ENCODE assay signal across 8 cellular contexts in the genomic region with DNA sequence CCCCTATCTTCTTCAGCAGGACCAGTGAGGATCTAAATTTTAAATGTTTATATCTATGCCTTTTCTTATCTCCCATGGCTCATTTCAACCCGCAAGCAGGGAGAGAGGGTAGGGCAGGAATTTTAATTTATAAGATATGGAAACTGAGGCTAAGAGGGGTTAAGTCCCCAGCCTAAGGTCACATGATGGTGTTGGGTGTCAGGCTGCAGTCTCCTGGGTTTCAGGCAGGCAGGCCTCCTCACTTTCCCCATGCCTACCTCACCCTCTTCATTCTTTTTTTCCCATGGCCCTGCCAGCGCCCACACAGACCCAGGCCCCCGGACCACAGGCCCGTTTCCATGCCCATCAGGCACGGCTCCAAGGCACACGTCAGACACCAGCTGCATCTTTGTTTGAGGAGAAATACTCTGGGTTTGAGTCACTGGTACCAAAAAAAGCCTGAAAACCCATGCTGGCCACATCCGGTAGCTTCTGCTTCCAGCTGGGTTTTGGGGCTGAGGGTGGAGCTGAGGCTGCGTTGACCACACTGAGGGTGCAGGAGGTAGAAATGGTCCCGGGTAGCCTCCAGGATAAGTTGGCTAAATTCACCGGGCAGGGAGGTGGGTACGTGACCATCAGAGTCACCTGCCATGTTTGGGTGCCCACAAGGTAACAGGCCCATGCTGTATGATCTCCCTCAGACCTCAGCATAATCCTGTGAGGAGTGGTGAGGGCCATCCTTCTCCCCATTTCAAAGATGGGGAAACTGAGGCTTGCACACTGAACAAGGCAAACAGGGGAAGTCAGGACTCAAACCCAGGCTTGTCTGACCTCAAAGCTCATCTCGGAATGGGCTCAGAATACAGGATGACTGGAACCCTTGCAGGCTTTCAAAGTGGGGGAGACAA. TPM values are rescaled to one million over a fixed set of nuclear protein-coding genes. Genes with fewer than 3 reads are reported as not detected.
A peak's percentile ranks its signal among the peaks of the same experiment; 100 is the strongest.
DNase-seq lines count a peak whose midpoint lies in the region; ATAC-seq and TF ChIP-seq lines count a peak whose summit lies in the region.

No MANE protein-coding gene starts in this region.

- 0 out of 2 replicates have a peak overlapping the region, but pooled peaks have one; percentile 16 for H3K27ac ChIP-seq in PC-3 (ENCODE audit: low read length)
- H3K27ac ChIP-seq in mammary epithelial cell (ENCODE audit: insufficient read depth, low read depth, low read length): no peak overlapping the region
- H3K27ac ChIP-seq in neural progenitor cell: no peak overlapping the region

- no peaks in the 10 kb centered on the region for H3K9me3 ChIP-seq in PC-3 (ENCODE audit: low read length)
- H3K9me3 ChIP-seq in mammary epithelial cell (replicated peaks; ENCODE audit: insufficient read depth, low read length): no peaks in the 10 kb centered on the region
- H3K9me3 ChIP-seq in neural progenitor cell (ENCODE audit: low read depth): no peaks in the 10 kb centered on the region

- H3K27ac Mint-ChIP-seq in neural progenitor cell: no peak overlapping the region

- 76% methylated on average over 12 of the region's 12 CpGs for WGBS in mammary epithelial cell (ENCODE audit: low coverage, missing lambda C conversion rate)

- peaks cover 15% of the 10 kb centered on the region for H3K27me3 Mint-ChIP-seq in neural progenitor cell (ENCODE audit: insufficient read depth, low read depth)

- no peaks in the 10 kb centered on the region for H3K9me3 Mint-ChIP-seq in neural progenitor cell

- H2AFZ ChIP-seq in PC-3 (ENCODE audit: low read length) (no peak overlapping the region), mammary epithelial cell (ENCODE audit: low read depth, low read length) (no peak overlapping the region), neural progenitor cell (replicated peaks) (no peak overlapping the region)

- BruUV-seq in PC-3 (replicated peaks; lab: Mats Ljungman, UMichigan) (no TSS peak), mammary epithelial cell (replicated peaks; lab: Mats Ljungman, UMichigan) (no TSS peak)

- H3K79me2 ChIP-seq in PC-3 (ENCODE audit: low read length) (no peaks in the 10 kb centered on the region), mammary epithelial cell (ENCODE audit: insufficient read depth, low read length) (no peaks in the 10 kb centered on the region), neural progenitor cell (ENCODE audit: low read depth) (no peaks in the 10 kb centered on the region)

- CTCF ChIA-PET in PC-3 (lab: Charles Lee): no interaction called here
- CTCF ChIA-PET in mammary epithelial cell (lab: Charles Lee; ENCODE audit: low non-redundant PET): no interaction called here

- intact Hi-C loops in PC-3 (cut with micrococcal nuclease) (no loop called here), mammary epithelial cell (cut with micrococcal nuclease) (no loop called here)

- H3K36me3 ChIP-seq in PC-3 (ENCODE audit: low read depth, low read length): no peaks in the 10 kb centered on the region
- H3K36me3 ChIP-seq in mammary epithelial cell (ENCODE audit: insufficient read depth, low read length): no peaks in the 10 kb centered on the region
- H3K36me3 ChIP-seq in neural progenitor cell: no peaks in the 10 kb centered on the region

- no peak overlapping the region for H3K4me3 Mint-ChIP-seq in neural progenitor cell

- H4K20me1 ChIP-seq in PC-3 (ENCODE audit: low read length) (no peaks in the 10 kb centered on the region), mammary epithelial cell (ENCODE audit: insufficient read depth, low read length) (no peaks in the 10 kb centered on the region), neural progenitor cell (ENCODE audit: low read depth) (no peaks in the 10 kb centered on the region)

- DNase-seq in stimulated activated naive CD4-positive, alpha-beta T cell treated with Interleukin-2 at 50 U/mL for 16 hours (lab: John Stamatoyannopoulos, UW): peak; percentile 55
- DNase-seq in stimulated activated naive CD4-positive, alpha-beta T cell (lab: John Stamatoyannopoulos, UW): no peak
- DNase-seq in PC-3: peak; percentile 73
- peak; percentile 59 for DNase-seq in mammary epithelial cell
- DNase-seq in skeletal muscle cell (ENCODE audit: low read depth): peak; percentile 63
- no peak for DNase-seq in NCI-H2196 (lab: John Stamatoyannopoulos, UW; ENCODE audit: unreplicated experiment)
- no peak for DNase-seq in neural progenitor cell (ENCODE audit: low spot score)

- H3F3A ChIP-seq in PC-3 (ENCODE audit: low read length, unreplicated experiment) (no peaks in the 10 kb centered on the region), neural progenitor cell (ENCODE audit: low read depth) (peaks cover 16% of the 10 kb centered on the region)

- H3K4me1 Mint-ChIP-seq in neural progenitor cell: peaks cover 38% of the 10 kb centered on the region

- H3K36me3 Mint-ChIP-seq in neural progenitor cell: no peaks in the 10 kb centered on the region

- H3K9ac ChIP-seq in PC-3 (ENCODE audit: low read length) (no peak overlapping the region), mammary epithelial cell (ENCODE audit: insufficient read depth, low read length) (no peak overlapping the region), neural progenitor cell (no peak overlapping the region)

- no peak overlapping the region for H3K4me3 ChIP-seq in PC-3 (ENCODE audit: low read length)
- no peak overlapping the region for H3K4me3 ChIP-seq in mammary epithelial cell (replicated peaks in 1 of 3; ENCODE audit: insufficient read depth in 1 of 3, low read depth in 2 of 3, low read length in 3 of 3)
- H3K4me3 ChIP-seq in skeletal muscle cell (ENCODE audit: low read depth, low read length): no peak overlapping the region
- H3K4me3 ChIP-seq in neural progenitor cell: no peak overlapping the region

- peaks cover 14% of the 10 kb centered on the region for H3K4me1 ChIP-seq in PC-3 (ENCODE audit: insufficient read depth, low read length)
- no peaks in the 10 kb centered on the region for H3K4me1 ChIP-seq in mammary epithelial cell (ENCODE audit: insufficient read depth, low read length)
- H3K4me1 ChIP-seq in neural progenitor cell: peaks cover 31% of the 10 kb centered on the region

- H3K27me3 ChIP-seq in PC-3 (ENCODE audit: low read length) (no peaks in the 10 kb centered on the region), mammary epithelial cell (ENCODE audit: insufficient read depth, low read length) (no peaks in the 10 kb centered on the region), neural progenitor cell (peaks cover 28% of the 10 kb centered on the region)

- in situ Hi-C loops in mammary epithelial cell (cut with MboI; ENCODE audit: low sequenced_read_pairs in 2 of 2): no loop called here

- peak overlapping the region; percentile 34 for H3K4me2 ChIP-seq in PC-3 (ENCODE audit: low read length)
- no peak overlapping the region for H3K4me2 ChIP-seq in mammary epithelial cell (ENCODE audit: insufficient read depth, low read depth, low read length)
- no peak overlapping the region for H3K4me2 ChIP-seq in neural progenitor cell

- dilution Hi-C loops in mammary epithelial cell (cut with HindIII; ENCODE audit: low sequenced_read_pairs): no loop called here

- POLR2A ChIA-PET in PC-3 (lab: Charles Lee; ENCODE audit: unreplicated experiment): interaction anchor here (0.6 kb wide), 1 partner anchor 10 kb away, joined by 3 read pairs; no protein-coding TSS in a partner anchor

- H3K9me2 ChIP-seq in PC-3 (replicated peaks; ENCODE audit: low read length): no peaks in the 10 kb centered on the region

- TF ChIP-seq CTCF in PC-3 (conservative IDR thresholded peaks at IDR 0.05; ENCODE audit: low read depth, low read length): no peak
- no peak for TF ChIP-seq CTCF in mammary epithelial cell (conservative IDR thresholded peaks at IDR 0.05 in 1 of 2, IDR thresholded peaks at IDR 0.05 in 1 of 2; ENCODE audit: extremely low read depth in 1 of 2, insufficient read depth in 1 of 2, low read depth in 1 of 2, low read length in 2 of 2)
- no peak for TF ChIP-seq CTCF in neural progenitor cell (IDR thresholded peaks at IDR 0.05)

- ATAC-seq in HG02870 (IDR thresholded peaks at IDR 0.05; ENCODE audit: unreplicated experiment) (peak; percentile 86), PC-3 (peak; percentile 78)

RNA-seq across cellular contexts. Expression of a gene that starts 7.5 kb away (rescaled TPM):
- total RNA-seq in PC-3 (2014; rRNA removed) (not detected in 2 replicates), mammary epithelial cell (not detected), neural progenitor cell (ENCODE audit: low replicate concordance) (0.53 TPM in 1 of 2 replicates, not detected in the other)
- not detected for polyA plus RNA-seq in mammary epithelial cell
- polyA minus RNA-seq in mammary epithelial cell: not detected

RNA-seq across cellular contexts. Expression of a gene that starts 11.4 kb away (rescaled TPM):
- total RNA-seq in PC-3 (2014; rRNA removed) (not detected in 2 replicates), mammary epithelial cell (not detected), neural progenitor cell (ENCODE audit: low replicate concordance) (1.1 and 1.6 TPM in 2 replicates)
- not detected for polyA plus RNA-seq in mammary epithelial cell
- not detected for polyA minus RNA-seq in mammary epithelial cell

RNA-seq across cellular contexts. Expression of a gene that starts 20.4 kb away (rescaled TPM):
- total RNA-seq in PC-3 (2014; rRNA removed): 7.9 and 8.1 TPM in 2 replicates
- total RNA-seq in mammary epithelial cell: 10 to 100 TPM; 18.8 to 62.5 TPM
- 28.4 TPM for polyA plus RNA-seq in mammary epithelial cell
- 63.0 TPM for polyA minus RNA-seq in mammary epithelial cell
- 31.7 and 59.5 TPM in 2 replicates for total RNA-seq in neural progenitor cell (ENCODE audit: low replicate concordance)

RNA-seq across cellular contexts. Expression of a gene that starts 47.1 kb away (rescaled TPM):
- 0.15 and 0.23 TPM in 2 replicates for total RNA-seq in PC-3 (2014; rRNA removed)
- under 1 TPM; 0.50 to 0.64 TPM for total RNA-seq in mammary epithelial cell
- 0.02 TPM for polyA plus RNA-seq in mammary epithelial cell
- 0.93 TPM for polyA minus RNA-seq in mammary epithelial cell
- 262 and 277 TPM in 2 replicates for total RNA-seq in neural progenitor cell (ENCODE audit: low replicate concordance)

Comparison
In these comparisons a context has a peak if more than half of its experiments do, and no peak if none do; other contexts are left out.
1. DNase-seq: peak in stimulated activated naive CD4-positive, alpha-beta T cell treated with Interleukin-2 at 50 U/mL for 16 hours (single experiment), PC-3 (single experiment), mammary epithelial cell (single experiment) and skeletal muscle cell (single experiment); none in stimulated activated naive CD4-positive, alpha-beta T cell (0 of 6), NCI-H2196 (single experiment) and neural progenitor cell (single experiment).